15 cellular contexts compared by ENCODE assay signal in the genomic region with DNA sequence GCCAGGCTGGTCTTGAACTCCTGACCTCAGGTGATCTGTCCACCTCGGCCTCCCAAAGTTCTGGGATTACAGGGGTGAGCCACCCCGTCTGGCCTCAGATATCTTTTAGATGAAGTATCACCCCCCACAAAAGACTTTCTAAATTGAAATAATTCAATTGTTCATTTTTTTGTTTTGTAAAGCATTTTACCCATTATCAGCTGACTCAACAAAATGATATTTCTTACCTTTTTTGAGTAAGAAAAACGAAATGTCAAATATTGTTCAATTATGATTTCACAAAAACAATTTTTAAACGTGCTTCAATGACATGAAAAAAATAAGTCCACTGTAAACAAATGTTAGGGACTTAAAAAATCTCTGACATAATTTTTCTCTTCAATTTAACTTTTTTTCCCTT. TPM values are rescaled to one million over a fixed set of nuclear protein-coding genes. Genes with fewer than 3 reads are reported as not detected.
DNase-seq lines count a peak whose midpoint lies in the region; ATAC-seq, FAIRE-seq and TF ChIP-seq lines count a peak whose summit lies in the region.
"Had no signal": no experiment of that assay in that cellular context is flagged by ENCODE, and none has a peak within 500 bp of the region (broad histone marks: within the 10 kb centered on the region; RNA-seq: fewer than 3 reads in every experiment).

No MANE protein-coding gene starts in this region.

- TF ChIP-seq POLR2A in A549 (IDR thresholded peaks at IDR 0.05; ENCODE audit: low read length) = no peak

- peaks cover 20% of the 10 kb centered on the region for H3K27me3 Mint-ChIP-seq in activated B cell treated with CpG ODN at 0.5 μM for 24 hours

- no peak for TF ChIP-seq EP300 in A549 (IDR thresholded peaks at IDR 0.05)

- no peak overlapping the region for H2AK5ac ChIP-seq in mesenchymal stem cell (ENCODE audit: low read length, severe bottlenecking)

- H3K4me1 ChIP-seq in A549 (peaks cover 6% of the 10 kb centered on the region; the same call in 1 of the 3 replicates), mesenchymal stem cell (ENCODE audit: control insufficient read depth, insufficient read depth, low read depth, low read length) (peaks cover 10% of the 10 kb centered on the region), left lung (peaks cover 17 to 26% of the 10 kb centered on the region in 2 donors)

- no peak for TF ChIP-seq CTCF in A549 (IDR thresholded peaks at IDR 0.05)
- no peak for TF ChIP-seq CTCF in activated B cell treated with CpG ODN at 0.5 μM for 24 hours (IDR thresholded peaks at IDR 0.05)
- no peak for TF ChIP-seq CTCF in left lung (IDR thresholded peaks at IDR 0.05)

- intact Hi-C loops in activated B cell treated with CpG ODN at 0.5 μM for 24 hours (cut with micrococcal nuclease) = loop anchor here (1.0 to 10.0 kb wide), 8 partner anchors 29 to 1581 kb away; partner anchors contain the start of genes MCM10, NMT2, PHYH and SUV39H2
- intact Hi-C loops in left lung (cut with DNase I) = no loop called here

- H2BK12ac ChIP-seq in mesenchymal stem cell (ENCODE audit: low read length in 2 of 2) = no peak overlapping the region

- H2AFZ ChIP-seq in mesenchymal stem cell (ENCODE audit: low read depth, low read length) = no peak overlapping the region

- no peaks in the 10 kb centered on the region for H3K9me3 Mint-ChIP-seq in activated B cell treated with CpG ODN at 0.5 μM for 24 hours
- H3K9me3 Mint-ChIP-seq: central memory CD8-positive, alpha-beta T cell; stimulated activated memory B cell treated with anti-CD40 and anti-IgM and Interleukin-4, amounts not matched to agents 10 μg/mL and 1 μg/mL and 100 μg/mL, for 72 hours had no signal

- FAIRE-seq in A549 (lab: Jason Lieb, UNC) = no peak
- FAIRE-seq in G401.6 (lab: Jason Lieb, UNC) = peak; percentile 3

- CTCF ChIA-PET in A549 (lab: Yijun Ruan, JAX) = interaction anchor here (0.5 to 4.7 kb wide), 9 partner anchors 10 to 425 kb away, joined by 3 to 21 read pairs (median 4); no protein-coding TSS in a partner anchor
- CTCF ChIA-PET in activated B cell treated with CpG ODN at 0.5 μM for 24 hours (lab: Charles Lee) = interaction anchor here (1.3 kb wide), 1 partner anchor 214 kb away, joined by 3 read pairs; no protein-coding TSS in a partner anchor

- 16% methylated on average over 4 of the region's 4 CpGs for WGBS in A549 (ENCODE audit: missing lambda C conversion rate)
- no CpG with 5 or more reads among the region's 4 CpGs for WGBS in mesenchymal stem cell

- H2BK5ac ChIP-seq in mesenchymal stem cell (ENCODE audit: low read depth, low read length, poor library complexity, severe bottlenecking) = no peak overlapping the region

- peaks cover 18% of the 10 kb centered on the region for H3K79me1 ChIP-seq in mesenchymal stem cell (replicated peaks; ENCODE audit: low read length, poor library complexity, severe bottlenecking)

- POLR2A ChIA-PET in A549 (lab: Yijun Ruan, JAX) (interaction anchor here (1.2 to 1.7 kb wide), 2 partner anchors 214 to 237 kb away, joined by 5 to 8 read pairs; no protein-coding TSS in a partner anchor), activated B cell treated with CpG ODN at 0.5 μM for 24 hours (lab: Charles Lee) (no interaction called here)

- H4K8ac ChIP-seq in mesenchymal stem cell (ENCODE audit: low read length) = no peak overlapping the region

- H2BK120ac ChIP-seq in mesenchymal stem cell (ENCODE audit: low read depth, low read length) = no peak overlapping the region

- H3K4me3 ChIP-seq in A549 = no peak overlapping the region
- no peak overlapping the region for H3K4me3 ChIP-seq in mesenchymal stem cell (ENCODE audit: insufficient read depth in 1 of 2, low read depth in 1 of 2, low read length in 2 of 2)
- H3K4me3 ChIP-seq in left lung = no peak overlapping the region

- H3K4ac ChIP-seq in mesenchymal stem cell (ENCODE audit: low read depth in 1 of 2, low read length in 2 of 2) = no peak overlapping the region

- DNase-seq in A549 (ENCODE audit: low read depth in 1 of 2, low spot score in 1 of 2) (no peak), activated B cell treated with CpG ODN at 0.5 μM for 24 hours (no peak), mesenchymal stem cell (no peak), midbrain (lab: John Stamatoyannopoulos, UW) (no peak), left lung (no peak), medulla oblongata (ENCODE audit: extremely low spot score) (no peak)

- no peak overlapping the region for H3K27ac ChIP-seq in A549
- H3K27ac ChIP-seq in mesenchymal stem cell (ENCODE audit: low read length, poor library complexity, severe bottlenecking) = no peak overlapping the region
- H3K27ac ChIP-seq in left lung = no peak overlapping the region
- H3K27ac ChIP-seq: SJSA1, thyroid gland had no signal

- no peak for ATAC-seq in A549
- ATAC-seq in activated B cell treated with CpG ODN at 0.5 μM for 24 hours (ENCODE audit: low read depth) = no peak
- no peak for ATAC-seq in activated CD4-positive, CD25-positive, alpha-beta regulatory T cell treated with anti-CD3 and anti-CD28 coated beads, Interleukin-2, amount 50 U/mL, for 24 hours
- ATAC-seq in left lung = no peak

- peak overlapping the region; percentile 96 for H3K9ac ChIP-seq in mesenchymal stem cell (ENCODE audit: low read length)

- H3K4me3 Mint-ChIP-seq in activated B cell treated with CpG ODN at 0.5 μM for 24 hours = peak overlapping the region; percentile 100

- H3K4me2 ChIP-seq in A549 = peak overlapping the region; percentile 67; the same call in 1 of the 3 replicates
- no peak overlapping the region for H3K4me2 ChIP-seq in mesenchymal stem cell (ENCODE audit: low read length, poor library complexity, severe bottlenecking)

- H3K9me3 ChIP-seq in A549 (no peaks in the 10 kb centered on the region; the same call in 2 of the 3 replicates), mesenchymal stem cell (ENCODE audit: control insufficient read depth, low read length) (no peaks in the 10 kb centered on the region), left lung (no peaks in the 10 kb centered on the region)
- H3K9me3 ChIP-seq: esophagus muscularis mucosa, SJSA1, thyroid gland had no signal

- H3K36me3 ChIP-seq in mesenchymal stem cell (ENCODE audit: control insufficient read depth in 1 of 2, insufficient read depth in 2 of 2, low read depth in 1 of 2, low read length in 2 of 2) = no peaks in the 10 kb centered on the region
- H3K36me3 ChIP-seq in left lung = no peaks in the 10 kb centered on the region
- H3K36me3 ChIP-seq: esophagus muscularis mucosa, thyroid gland had no signal

- no peak overlapping the region for H3K27ac Mint-ChIP-seq in activated B cell treated with CpG ODN at 0.5 μM for 24 hours

- no peak overlapping the region for H3K23ac ChIP-seq in mesenchymal stem cell (ENCODE audit: low read length in 2 of 2)

- no peak overlapping the region for H3K18ac ChIP-seq in mesenchymal stem cell (ENCODE audit: low read depth in 1 of 2, low read length in 2 of 2)

- H4K91ac ChIP-seq in mesenchymal stem cell (ENCODE audit: low read length) = no peak overlapping the region

- TF ChIP-seq RAD21 in A549 (conservative IDR thresholded peaks at IDR 0.05 in 1 of 2, IDR thresholded peaks at IDR 0.05 in 1 of 2) = no peak

- peaks cover 29% of the 10 kb centered on the region for H3K4me1 Mint-ChIP-seq in activated B cell treated with CpG ODN at 0.5 μM for 24 hours

- no peak overlapping the region for H2BK15ac ChIP-seq in mesenchymal stem cell (ENCODE audit: low read depth, poor library complexity, severe bottlenecking)

- no peak overlapping the region for H3K14ac ChIP-seq in mesenchymal stem cell (ENCODE audit: low read length in 2 of 2)

- H3K27me3 ChIP-seq in mesenchymal stem cell (ENCODE audit: control insufficient read depth in 1 of 2, insufficient read depth in 1 of 2, low read length in 2 of 2) (peaks cover 12 to 15% of the 10 kb centered on the region in 2 experiments), left lung (peaks cover 0 to 35% of the 10 kb centered on the region in 2 donors)
- H3K27me3 ChIP-seq: thyroid gland had no signal

- H3K36me3 Mint-ChIP-seq in activated B cell treated with CpG ODN at 0.5 μM for 24 hours (ENCODE audit: low read depth) = peaks cover 12% of the 10 kb centered on the region

TF ChIP-seq in A549, 52 proteins besides CTCF, POLR2A, EP300 and RAD21:
- TF ChIP-seq, protein P1, sequence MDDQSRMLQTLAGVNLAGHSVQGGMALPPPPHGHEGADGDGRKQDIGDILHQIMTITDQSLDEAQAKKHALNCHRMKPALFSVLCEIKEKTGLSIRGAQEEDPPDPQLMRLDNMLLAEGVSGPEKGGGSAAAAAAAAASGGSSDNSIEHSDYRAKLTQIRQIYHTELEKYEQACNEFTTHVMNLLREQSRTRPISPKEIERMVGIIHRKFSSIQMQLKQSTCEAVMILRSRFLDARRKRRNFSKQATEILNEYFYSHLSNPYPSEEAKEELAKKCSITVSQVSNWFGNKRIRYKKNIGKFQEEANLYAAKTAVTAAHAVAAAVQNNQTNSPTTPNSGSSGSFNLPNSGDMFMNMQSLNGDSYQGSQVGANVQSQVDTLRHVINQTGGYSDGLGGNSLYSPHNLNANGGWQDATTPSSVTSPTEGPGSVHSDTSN (IDR thresholded peaks at IDR 0.05) = no peak
- peak; percentile 79 for TF ChIP-seq MAFK (IDR thresholded peaks at IDR 0.05; ENCODE audit: partially characterized antibody)
- TF ChIP-seq, protein P2, sequence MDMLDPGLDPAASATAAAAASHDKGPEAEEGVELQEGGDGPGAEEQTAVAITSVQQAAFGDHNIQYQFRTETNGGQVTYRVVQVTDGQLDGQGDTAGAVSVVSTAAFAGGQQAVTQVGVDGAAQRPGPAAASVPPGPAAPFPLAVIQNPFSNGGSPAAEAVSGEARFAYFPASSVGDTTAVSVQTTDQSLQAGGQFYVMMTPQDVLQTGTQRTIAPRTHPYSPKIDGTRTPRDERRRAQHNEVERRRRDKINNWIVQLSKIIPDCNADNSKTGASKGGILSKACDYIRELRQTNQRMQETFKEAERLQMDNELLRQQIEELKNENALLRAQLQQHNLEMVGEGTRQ (IDR thresholded peaks at IDR 0.05) = no peak

RNA-seq across cellular contexts. Expression of gene PRPF18, which starts 0.8 kb away (rescaled TPM):
- 21.5 and 39.6 TPM in 2 replicates for polyA plus RNA-seq in A549 (2011; rRNA removed)
- polyA plus RNA-seq in A549 (2012; cell fraction: cytosol; rRNA removed) = 7.6 and 10.6 TPM in 2 replicates
- polyA plus RNA-seq in A549 (2012; cell fraction: nucleus; rRNA removed) = 2.5 and 3.5 TPM in 2 replicates
- polyA plus RNA-seq in A549 (2017; fragmentation: RNase III; extraction: RNeasy Plus Mini Kit Qiagen cat#74134 plus additional on column Dnase treatment) = 22.0 to 22.8 TPM (median 22.3 TPM) in 3 replicates
- polyA minus RNA-seq in A549 (2011; rRNA and poly(A)+ RNA removed) = 8.0 and 8.6 TPM in 2 replicates
- total RNA-seq in activated B cell treated with CpG ODN at 0.5 μM for 24 hours = 20.7 and 26.1 TPM in 2 replicates
- 15.6 TPM for polyA plus RNA-seq in mesenchymal stem cell (2013, experiment 1 of 2)
- 17.1 TPM for polyA plus RNA-seq in mesenchymal stem cell (2013, experiment 2 of 2)
- 10 to 100 TPM; 17.0 to 19.7 TPM for total RNA-seq in left lung

RNA-seq across cellular contexts. Expression of gene BEND7, which starts 57.1 kb away (rescaled TPM):
- 11.5 and 12.2 TPM in 2 replicates for polyA plus RNA-seq in A549 (2011; rRNA removed)
- polyA plus RNA-seq in A549 (2012; cell fraction: cytosol; rRNA removed) = 4.0 and 5.1 TPM in 2 replicates
- 3.6 and 4.4 TPM in 2 replicates for polyA plus RNA-seq in A549 (2012; cell fraction: nucleus; rRNA removed)
- 7.9 to 10.4 TPM (median 9.8 TPM) in 3 replicates for polyA plus RNA-seq in A549 (2017; fragmentation: RNase III; extraction: RNeasy Plus Mini Kit Qiagen cat#74134 plus additional on column Dnase treatment)
- 4.0 and 5.7 TPM in 2 replicates for polyA minus RNA-seq in A549 (2011; rRNA and poly(A)+ RNA removed)
- not detected in 2 replicates for total RNA-seq in activated B cell treated with CpG ODN at 0.5 μM for 24 hours
- polyA plus RNA-seq in mesenchymal stem cell (2013, experiment 1 of 2) = 2.9 TPM
- 3.3 TPM for polyA plus RNA-seq in mesenchymal stem cell (2013, experiment 2 of 2)
- total RNA-seq in left lung = 10 to 100 TPM; 12.8 to 21.2 TPM
- total RNA-seq: activated CD8-positive, alpha-beta memory T cell treated with anti-CD3 and anti-CD28 coated beads, Interleukin-2, amount 10 ng/mL, durations not matched to agents 7 days and 5 days; CD4-positive, alpha-beta memory T cell had no signal
- polyA plus RNA-seq: CD4-positive, alpha-beta memory T cell had no signal

Comparison
In these comparisons a context has a peak if more than half of its experiments do, and no peak if none do; other contexts are left out.
1. RNA of gene BEND7, which starts 57.1 kb away (total RNA-seq): 12.8 to 21.2 TPM in left lung; not detected in activated B cell treated with CpG ODN at 0.5 μM for 24 hours; every median in the first group is over 10 times any median in the second.